Comparison of ENCODE assay signal across 8 cellular contexts in genomic region chr12:49088190-49088931, GRCh38. TPM values are rescaled to one million over a fixed set of nuclear protein-coding genes. Genes with fewer than 3 reads are reported as not detected.
DNase-seq lines count a peak whose midpoint lies in the region; ATAC-seq and TF ChIP-seq lines count a peak whose summit lies in the region.

No MANE protein-coding gene starts in this region.

- no peak overlapping the region for H3K27ac Mint-ChIP-seq in T-helper 1 cell treated with Interleukin-12 subunit alpha and Interleukin-12 subunit beta and Interleukin-4 antibody, amounts not matched to agents 30 μg/mL and 1 μg/mL, for 36 hours

- H3K4me1 ChIP-seq in ascending aorta: peaks cover 12 to 23% of the 10 kb centered on the region in 2 donors
- H3K4me1 ChIP-seq in gastrocnemius medialis: peaks cover 8 to 22% of the 10 kb centered on the region in 2 donors

- H3K36me3 Mint-ChIP-seq in T-helper 1 cell treated with Interleukin-12 subunit alpha and Interleukin-12 subunit beta and Interleukin-4 antibody, amounts not matched to agents 30 μg/mL and 1 μg/mL, for 36 hours (ENCODE audit: low read depth): no peaks in the 10 kb centered on the region

- peak; percentile 51 for DNase-seq in NCI-H187 treated with DMSO at 0.1 percent for 48 hours (lab: John Stamatoyannopoulos, UW)
- DNase-seq in ascending aorta (ENCODE audit: low spot score in 2 of 2): peak; percentile 63 to 86
- DNase-seq in hepatic stellate cell (ENCODE audit: low spot score): peak; percentile 91
- DNase-seq in gastrocnemius medialis: peak; percentile 51 to 77

- H3K9me3 Mint-ChIP-seq in T-helper 1 cell treated with Interleukin-12 subunit alpha and Interleukin-12 subunit beta and Interleukin-4 antibody, amounts not matched to agents 30 μg/mL and 1 μg/mL, for 36 hours: no peaks in the 10 kb centered on the region

- H3K4me3 ChIP-seq in ascending aorta (peak overlapping the region in 1 of 2 donors; percentile 22), gastrocnemius medialis (peak overlapping the region in 2 of 4 donors; percentile 20 to 40)

- H3K27me3 Mint-ChIP-seq in T-helper 1 cell treated with Interleukin-12 subunit alpha and Interleukin-12 subunit beta and Interleukin-4 antibody, amounts not matched to agents 30 μg/mL and 1 μg/mL, for 36 hours (ENCODE audit: low read depth): peaks cover 47% of the 10 kb centered on the region

- H3K36me3 ChIP-seq in ascending aorta: no peaks in the 10 kb centered on the region
- H3K36me3 ChIP-seq in gastrocnemius medialis: no peaks in the 10 kb centered on the region

- TF ChIP-seq POLR2A in gastrocnemius medialis (IDR thresholded peaks at IDR 0.05): no peak

- intact Hi-C loops in ascending aorta (cut with DNase I): loop anchor here (1.0 to 2.0 kb wide), 3 partner anchors 33 to 147 kb away; partner anchors contain the start of gene TUBA1B
- intact Hi-C loops in gastrocnemius medialis (cut with DNase I; ENCODE audit: low total_unique reads): loop anchor here (1.0 kb wide), 3 partner anchors 33 to 147 kb away; no protein-coding TSS in a partner anchor

- in situ Hi-C loops in gastrocnemius medialis (cut with MboI; ENCODE audit: low sequenced_read_pairs in 4 of 4): loop anchor here in 3 of 4 donors (5.0 to 25.0 kb wide), 3 partner anchors 34 to 149 kb away; no protein-coding TSS in a partner anchor

- peak; percentile 89 for ATAC-seq in HG02885 (IDR thresholded peaks at IDR 0.05; ENCODE audit: poor library complexity, unreplicated experiment)
- peak; percentile 94 to 97 for ATAC-seq in gastrocnemius medialis
- ATAC-seq in HG03565 (IDR thresholded peaks at IDR 0.05; ENCODE audit: unreplicated experiment): no peak

- H3K27me3 ChIP-seq in ascending aorta: peaks cover 3% of the 10 kb centered on the region
- peaks cover 42 to 45% (median 45%) of the 10 kb centered on the region in 3 donors for H3K27me3 ChIP-seq in gastrocnemius medialis

- H3K4me1 Mint-ChIP-seq in T-helper 1 cell treated with Interleukin-12 subunit alpha and Interleukin-12 subunit beta and Interleukin-4 antibody, amounts not matched to agents 30 μg/mL and 1 μg/mL, for 36 hours (ENCODE audit: low read depth): peaks cover 44% of the 10 kb centered on the region

- H3K9me3 ChIP-seq in ascending aorta (no peaks in the 10 kb centered on the region), gastrocnemius medialis (no peaks in the 10 kb centered on the region)

- H3K27ac ChIP-seq in ascending aorta: no peak overlapping the region
- H3K27ac ChIP-seq in gastrocnemius medialis: no peak overlapping the region

- peak; percentile 94 for TF ChIP-seq CTCF in GM12873 (IDR thresholded peaks at IDR 0.05; ENCODE audit: insufficient read depth, low read depth, low read length, missing control alignments)
- TF ChIP-seq CTCF in ascending aorta (IDR thresholded peaks at IDR 0.05): peak; percentile 81 to 91 (median 88)
- TF ChIP-seq CTCF in gastrocnemius medialis (IDR thresholded peaks at IDR 0.05 in 4 of 5, conservative IDR thresholded peaks at IDR 0.05 in 1 of 5): peak; percentile 72 to 92 (median 87)

- H3K4me3 Mint-ChIP-seq in T-helper 1 cell treated with Interleukin-12 subunit alpha and Interleukin-12 subunit beta and Interleukin-4 antibody, amounts not matched to agents 30 μg/mL and 1 μg/mL, for 36 hours: peak overlapping the region; percentile 34

RNA-seq across cellular contexts. Expression of gene DHH, which starts 6.2 kb away (rescaled TPM):
- 31.5 TPM for total RNA-seq in ascending aorta
- total RNA-seq in gastrocnemius medialis: under 1 TPM in 3 of 4 donors, not detected in 1; 0.09 to 0.36 (median 0.15) TPM

RNA-seq across cellular contexts. Expression of gene RHEBL1, which starts 18.6 kb away (rescaled TPM):
- total RNA-seq in ascending aorta (not detected), gastrocnemius medialis (under 1 TPM in 2 of 4 donors, not detected in 2; 0.46 to 0.71 TPM)

RNA-seq across cellular contexts. Expression of gene LMBR1L, which starts 22.3 kb away (rescaled TPM):
- total RNA-seq in ascending aorta (74.2 TPM), gastrocnemius medialis (10 to 100 TPM; 11.1 to 27.2 (median 15.9) TPM)

RNA-seq across cellular contexts. Expression of gene KMT2D, which starts 27.8 kb away (rescaled TPM):
- 106 TPM for total RNA-seq in ascending aorta
- 10 to 100 TPM; 36.0 to 99.0 (median 71.3) TPM for total RNA-seq in gastrocnemius medialis

RNA-seq across cellular contexts. Expression of gene TUBA1B, which starts 42.8 kb away (rescaled TPM):
- total RNA-seq in ascending aorta (1,333 TPM), gastrocnemius medialis (1,000 to 10,000 TPM in 1 of 4 donors, 100 to 1,000 TPM in 3; 124 to 1,632 (median 402) TPM)

Comparison
In these comparisons a context has a peak if more than half of its experiments do, and no peak if none do; other contexts are left out.
1. RNA of gene DHH, which starts 6.2 kb away (total RNA-seq): 31.5 TPM in ascending aorta (single experiment); 0.09 to 0.36 TPM in gastrocnemius medialis; every median in the first group is over 10 times any median in the second.
2. Peak in every context shown above with its lines, with median percentiles within 50 percentile points of each other: CTCF ChIP-seq and DNase-seq.